ENCODE assay signal across 9 cellular contexts in the genomic region with DNA sequence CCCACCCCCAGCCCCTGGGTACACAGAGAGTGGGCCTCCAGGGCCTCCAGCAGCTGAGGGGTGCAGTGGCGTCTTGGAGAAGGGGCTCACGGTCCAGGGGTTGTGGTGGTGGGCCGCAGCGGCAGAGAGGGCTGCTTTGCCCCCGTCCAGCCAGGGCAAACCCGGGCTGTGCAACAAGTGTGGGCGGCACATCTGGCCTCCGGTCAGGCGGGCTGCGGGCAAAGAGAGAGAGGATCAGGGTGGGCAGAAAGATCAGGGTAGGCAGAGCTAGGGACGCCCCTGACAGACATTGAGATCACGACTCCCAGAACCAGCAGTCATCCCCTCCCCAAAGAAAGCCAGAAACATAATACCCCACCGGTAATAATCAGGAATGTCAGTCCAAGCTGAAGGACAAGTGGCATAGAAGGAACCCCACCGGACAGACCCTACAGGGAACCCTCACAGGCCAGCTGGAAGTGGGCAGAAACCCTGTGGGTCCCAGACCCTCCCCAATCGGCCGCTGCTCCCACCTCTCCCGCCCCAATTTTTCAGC. TPM values are rescaled to one million over a fixed set of nuclear protein-coding genes. Genes with fewer than 3 reads are reported as not detected.
DNase-seq lines count a peak whose midpoint lies in the region; ATAC-seq and TF ChIP-seq lines count a peak whose summit lies in the region.
"Had no signal": no experiment of that assay in that cellular context is flagged by ENCODE, and none has a peak within 500 bp of the region (broad histone marks: within the 10 kb centered on the region; RNA-seq: fewer than 3 reads in every experiment).

No MANE protein-coding gene starts in this region.

- no peak for DNase-seq in AG10803 (ENCODE audit: low read depth)
- peak; percentile 33 for DNase-seq in dermis blood vessel endothelial cell
- DNase-seq in natural killer cell = no peak
- DNase-seq in RKO (ENCODE audit: low spot score) = no peak
- DNase-seq in GM19238 (ENCODE audit: insufficient read length, low spot score) = no peak
- no peak for DNase-seq in RWPE1 (ENCODE audit: low spot score)

- H3K4me3 Mint-ChIP-seq in IgD-negative memory B cell = peak overlapping the region; percentile 8 to 98 (median 80)
- H3K4me3 Mint-ChIP-seq in natural killer cell = peak overlapping the region; percentile 57

- ATAC-seq in natural killer cell (no peak), HG03342 (IDR thresholded peaks at IDR 0.05; ENCODE audit: unreplicated experiment) (no peak)

- H3K4me1 Mint-ChIP-seq in IgD-negative memory B cell = peaks cover 16% of the 10 kb centered on the region in 3 donors
- H3K4me1 Mint-ChIP-seq in natural killer cell = peaks cover 17 to 43% of the 10 kb centered on the region in 2 donors

- peaks cover 68% of the 10 kb centered on the region for H3K27me3 Mint-ChIP-seq in IgD-negative memory B cell
- H3K27me3 Mint-ChIP-seq in natural killer cell (ENCODE audit: low read depth in 2 of 2) = peaks cover 56 to 75% of the 10 kb centered on the region in 2 donors

- no peak overlapping the region; the same call in 1 of the 2 replicates for H3K27ac ChIP-seq in RWPE1

- H3K36me3 Mint-ChIP-seq in IgD-negative memory B cell (no peaks in the 10 kb centered on the region), natural killer cell (no peaks in the 10 kb centered on the region)

- CTCF ChIA-PET in RWPE1 (lab: Yijun Ruan, JAX) = interaction anchor here (0.7 kb wide), 1 partner anchor 899 kb away, joined by 3 read pairs; no protein-coding TSS in a partner anchor

- intact Hi-C loops in natural killer cell (cut with micrococcal nuclease) = no loop called here

- TF ChIP-seq CTCF in AG10803 (conservative IDR thresholded peaks at IDR 0.05; ENCODE audit: low read length) (no peak), natural killer cell (IDR thresholded peaks at IDR 0.05) (no peak), RWPE1 (conservative IDR thresholded peaks at IDR 0.05; ENCODE audit: low read depth) (no peak)

- H3K4me3 ChIP-seq in AG10803 (ENCODE audit: low read length) = peak overlapping the region; percentile 79

- no peak overlapping the region for H3K27ac Mint-ChIP-seq in IgD-negative memory B cell
- no peak overlapping the region for H3K27ac Mint-ChIP-seq in natural killer cell

- H3K9me3 Mint-ChIP-seq in IgD-negative memory B cell (no peaks in the 10 kb centered on the region), natural killer cell (no peaks in the 10 kb centered on the region)

- POLR2A ChIA-PET in RWPE1 (lab: Yijun Ruan, JAX; ENCODE audit: low non-redundant PET) = no interaction called here

RNA-seq across cellular contexts. Expression of a gene that starts 6.8 kb away (rescaled TPM):
- polyA plus RNA-seq in IgD-negative memory B cell = 0.11 TPM
- total RNA-seq in dermis blood vessel endothelial cell = 12.9 and 25.0 TPM in 2 replicates
- 100 to 1,000 TPM in 1 of 3 donors, 1 to 10 TPM in 1, under 1 TPM in 1; 0.92 to 225 (median 8.4) TPM for total RNA-seq in natural killer cell

RNA-seq across cellular contexts. Expression of a gene that starts 19.5 kb away (rescaled TPM):
- polyA plus RNA-seq in IgD-negative memory B cell = not detected
- total RNA-seq in dermis blood vessel endothelial cell (not detected in 2 replicates), natural killer cell (not detected)
- total RNA-seq: activated CD8-positive, alpha-beta memory T cell treated with anti-CD3 and anti-CD28 coated beads for 36 hours had no signal
